Comparison of ENCODE assay signal across 24 cellular contexts in the genomic region with DNA sequence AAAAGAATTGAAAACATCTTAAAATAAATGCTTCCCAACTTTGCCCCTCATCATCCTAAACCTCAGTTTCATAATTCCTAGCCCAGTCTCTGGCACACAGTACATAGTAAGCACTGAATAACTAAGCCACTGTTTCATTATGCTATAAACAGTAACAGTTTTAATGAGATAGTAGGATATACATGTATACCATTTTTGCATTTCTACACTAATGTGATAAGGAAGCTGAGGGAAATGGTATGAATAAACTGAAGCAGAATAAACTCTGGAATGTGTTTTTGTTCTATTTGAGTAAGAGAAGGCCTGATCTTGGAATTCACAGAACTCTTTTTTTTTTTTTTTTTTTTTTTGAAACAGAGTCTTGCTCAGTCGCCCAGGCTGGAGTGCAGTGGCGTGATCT.
"Had no signal": no experiment of that assay in that cellular context is flagged by ENCODE, and none has a peak within 500 bp of the region (broad histone marks: within the 10 kb centered on the region; RNA-seq: fewer than 3 reads in every experiment).

No MANE protein-coding gene starts in this region.

- H3K9me3 ChIP-seq: body of pancreas, colonic mucosa, esophagus squamous epithelium, gastrocnemius medialis, heart left ventricle had no signal

- H3K4me1 ChIP-seq: colonic mucosa, foreskin keratinocyte, gastrocnemius medialis had no signal

- H3K27ac ChIP-seq: body of pancreas, epithelial cell of prostate, esophagus squamous epithelium, foreskin keratinocyte, gastrocnemius medialis, heart left ventricle had no signal

- H3K4me3 ChIP-seq: body of pancreas, colonic mucosa, esophagus squamous epithelium, gastrocnemius medialis, heart left ventricle had no signal

- DNase-seq: activated CD4-positive, alpha-beta T cell treated with anti-CD3 and anti-CD28 coated beads for 48 hours; activated CD4-positive, alpha-beta T cell treated with anti-CD3 and anti-CD28 coated beads, Interleukin-2, amount 50 U/mL, for 1 hour; activated CD4-positive, alpha-beta T cell treated with anti-CD3 and anti-CD28 coated beads, Interleukin-2, amount 50 U/mL, for 48 hours; activated CD8-positive, alpha-beta memory T cell treated with anti-CD3 and anti-CD28 coated beads for 24 hours; activated CD8-positive, alpha-beta T cell treated with anti-CD3 and anti-CD28 coated beads for 36 hours; activated effector memory CD4-positive, alpha-beta T cell treated with Interleukin-2 at 50 U/mL for 16 hours; activated gamma-delta T cell treated with Interleukin-2 at 50 U/mL for 16 hours; activated naive CD4-positive, alpha-beta T cell treated with anti-CD3 and anti-CD28 coated beads, Interleukin-2, amount 50 U/mL, for 16 hours; activated naive CD4-positive, alpha-beta T cell treated with Interleukin-2 at 50 U/mL for 16 hours; activated T-cell treated with anti-CD3 and anti-CD28 coated beads, Interleukin-2, amount 50 U/mL, for 4 hours; amygdala; aorta; body of pancreas; caudate nucleus; effector CD8-positive, alpha-beta T cell; esophagus squamous epithelium; foreskin keratinocyte; gastrocnemius medialis; glutamatergic neuron; heart left ventricle; hypothalamus; T-helper 2 cell had no signal

- H3K36me3 ChIP-seq: colonic mucosa, esophagus squamous epithelium, gastrocnemius medialis, heart left ventricle had no signal
